Comparison of ENCODE assay signal across 1 cellular context in genomic region chr17:82236142-82236971, GRCh38.
TF ChIP-seq lines count a peak whose summit lies in the region.

No MANE protein-coding gene starts in this region.

TF ChIP-seq in HepG2, 621 proteins besides CTCF, POLR2A, EP300 and RAD21 (continued from another document and continues in another):
- TF ChIP-seq BATF2 (CRISPR knock-in tag; IDR thresholded peaks at IDR 0.05) = 0 out of 2 replicates have a peak, but pooled peaks have one; percentile 4
- TF ChIP-seq, protein P1, sequence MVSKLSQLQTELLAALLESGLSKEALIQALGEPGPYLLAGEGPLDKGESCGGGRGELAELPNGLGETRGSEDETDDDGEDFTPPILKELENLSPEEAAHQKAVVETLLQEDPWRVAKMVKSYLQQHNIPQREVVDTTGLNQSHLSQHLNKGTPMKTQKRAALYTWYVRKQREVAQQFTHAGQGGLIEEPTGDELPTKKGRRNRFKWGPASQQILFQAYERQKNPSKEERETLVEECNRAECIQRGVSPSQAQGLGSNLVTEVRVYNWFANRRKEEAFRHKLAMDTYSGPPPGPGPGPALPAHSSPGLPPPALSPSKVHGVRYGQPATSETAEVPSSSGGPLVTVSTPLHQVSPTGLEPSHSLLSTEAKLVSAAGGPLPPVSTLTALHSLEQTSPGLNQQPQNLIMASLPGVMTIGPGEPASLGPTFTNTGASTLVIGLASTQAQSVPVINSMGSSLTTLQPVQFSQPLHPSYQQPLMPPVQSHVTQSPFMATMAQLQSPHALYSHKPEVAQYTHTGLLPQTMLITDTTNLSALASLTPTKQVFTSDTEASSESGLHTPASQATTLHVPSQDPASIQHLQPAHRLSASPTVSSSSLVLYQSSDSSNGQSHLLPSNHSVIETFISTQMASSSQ (IDR thresholded peaks at IDR 0.05; ENCODE audit: low read depth) = no peak
- TF ChIP-seq, protein P1 (CRISPR knock-in tag; IDR thresholded peaks at IDR 0.05; ENCODE audit: borderline replicate concordance) = peak; percentile 79; the same call in 1 of the 2 replicates
- TF ChIP-seq SRY (CRISPR knock-in tag; IDR thresholded peaks at IDR 0.05) = peak; percentile 99
- TF ChIP-seq, protein P2, sequence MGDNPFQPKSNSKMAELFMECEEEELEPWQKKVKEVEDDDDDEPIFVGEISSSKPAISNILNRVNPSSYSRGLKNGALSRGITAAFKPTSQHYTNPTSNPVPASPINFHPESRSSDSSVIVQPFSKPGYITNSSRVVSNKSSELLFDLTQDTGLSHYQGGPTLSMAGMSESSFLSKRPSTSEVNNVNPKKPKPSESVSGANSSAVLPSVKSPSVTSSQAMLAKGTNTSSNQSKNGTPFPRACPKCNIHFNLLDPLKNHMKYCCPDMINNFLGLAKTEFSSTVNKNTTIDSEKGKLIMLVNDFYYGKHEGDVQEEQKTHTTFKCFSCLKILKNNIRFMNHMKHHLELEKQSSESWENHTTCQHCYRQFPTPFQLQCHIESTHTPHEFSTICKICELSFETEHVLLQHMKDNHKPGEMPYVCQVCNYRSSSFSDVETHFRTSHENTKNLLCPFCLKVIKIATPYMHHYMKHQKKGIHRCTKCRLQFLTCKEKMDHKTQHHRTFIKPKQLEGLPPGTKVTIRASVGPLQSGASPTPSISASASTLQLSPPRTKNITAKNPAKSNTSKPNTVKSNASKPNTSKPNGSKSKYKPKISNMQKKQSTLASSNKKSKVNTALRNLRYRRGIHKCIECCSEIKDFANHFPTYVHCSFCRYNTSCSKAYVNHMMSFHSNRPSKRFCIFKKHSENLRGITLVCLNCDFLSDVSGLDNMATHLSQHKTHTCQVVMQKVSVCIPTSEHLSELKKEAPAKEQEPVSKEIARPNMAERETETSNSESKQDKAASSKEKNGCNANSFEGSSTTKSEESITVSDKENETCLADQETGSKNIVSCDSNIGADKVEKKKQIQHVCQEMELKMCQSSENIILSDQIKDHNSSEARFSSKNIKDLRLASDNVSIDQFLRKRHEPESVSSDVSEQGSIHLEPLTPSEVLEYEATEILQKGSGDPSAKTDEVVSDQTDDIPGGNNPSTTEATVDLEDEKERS (CRISPR knock-in tag; IDR thresholded peaks at IDR 0.05) = peak; percentile 81
- TF ChIP-seq THAP7 (CRISPR knock-in tag; IDR thresholded peaks at IDR 0.05) = peak; percentile 97
- TF ChIP-seq RXRA (CRISPR knock-in tag; IDR thresholded peaks at IDR 0.05) = peak; percentile 89
- peak; percentile 99 for TF ChIP-seq ZMAT3 (CRISPR knock-in tag; conservative IDR thresholded peaks at IDR 0.05)
- peak; percentile 93 for TF ChIP-seq ZBTB44 (CRISPR knock-in tag; IDR thresholded peaks at IDR 0.05)
- 0 out of 2 replicates have a peak, but pooled peaks have one; percentile 24 for TF ChIP-seq TERF1 (CRISPR knock-in tag; IDR thresholded peaks at IDR 0.05)
- peak; percentile 91 for TF ChIP-seq ESRRA (CRISPR knock-in tag; IDR thresholded peaks at IDR 0.05; ENCODE audit: low read depth)
- peak; percentile 98 for TF ChIP-seq SNAPC5 (CRISPR knock-in tag; IDR thresholded peaks at IDR 0.05; ENCODE audit: borderline replicate concordance)
- TF ChIP-seq MLLT10 (CRISPR knock-in tag; IDR thresholded peaks at IDR 0.05) = peak; percentile 81; the same call in 1 of the 2 replicates
- TF ChIP-seq ZNF546 (CRISPR knock-in tag; conservative IDR thresholded peaks at IDR 0.05) = peak; percentile 98
- no peak for TF ChIP-seq IKZF1 (IDR thresholded peaks at IDR 0.05)
- TF ChIP-seq KLF11 (CRISPR knock-in tag; IDR thresholded peaks at IDR 0.05) = peak; percentile 91; the same call in 1 of the 2 replicates
- TF ChIP-seq, protein P3, sequence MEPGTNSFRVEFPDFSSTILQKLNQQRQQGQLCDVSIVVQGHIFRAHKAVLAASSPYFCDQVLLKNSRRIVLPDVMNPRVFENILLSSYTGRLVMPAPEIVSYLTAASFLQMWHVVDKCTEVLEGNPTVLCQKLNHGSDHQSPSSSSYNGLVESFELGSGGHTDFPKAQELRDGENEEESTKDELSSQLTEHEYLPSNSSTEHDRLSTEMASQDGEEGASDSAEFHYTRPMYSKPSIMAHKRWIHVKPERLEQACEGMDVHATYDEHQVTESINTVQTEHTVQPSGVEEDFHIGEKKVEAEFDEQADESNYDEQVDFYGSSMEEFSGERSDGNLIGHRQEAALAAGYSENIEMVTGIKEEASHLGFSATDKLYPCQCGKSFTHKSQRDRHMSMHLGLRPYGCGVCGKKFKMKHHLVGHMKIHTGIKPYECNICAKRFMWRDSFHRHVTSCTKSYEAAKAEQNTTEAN (CRISPR knock-in tag; conservative IDR thresholded peaks at IDR 0.05) = peak; percentile 98
- peak; percentile 96 for TF ChIP-seq ZNF552 (CRISPR knock-in tag; IDR thresholded peaks at IDR 0.05; ENCODE audit: borderline replicate concordance)
- peak; percentile 92; the same call in 1 of the 2 replicates for TF ChIP-seq ZNF136 (CRISPR knock-in tag; IDR thresholded peaks at IDR 0.05; ENCODE audit: low read depth)
- TF ChIP-seq, protein P4, sequence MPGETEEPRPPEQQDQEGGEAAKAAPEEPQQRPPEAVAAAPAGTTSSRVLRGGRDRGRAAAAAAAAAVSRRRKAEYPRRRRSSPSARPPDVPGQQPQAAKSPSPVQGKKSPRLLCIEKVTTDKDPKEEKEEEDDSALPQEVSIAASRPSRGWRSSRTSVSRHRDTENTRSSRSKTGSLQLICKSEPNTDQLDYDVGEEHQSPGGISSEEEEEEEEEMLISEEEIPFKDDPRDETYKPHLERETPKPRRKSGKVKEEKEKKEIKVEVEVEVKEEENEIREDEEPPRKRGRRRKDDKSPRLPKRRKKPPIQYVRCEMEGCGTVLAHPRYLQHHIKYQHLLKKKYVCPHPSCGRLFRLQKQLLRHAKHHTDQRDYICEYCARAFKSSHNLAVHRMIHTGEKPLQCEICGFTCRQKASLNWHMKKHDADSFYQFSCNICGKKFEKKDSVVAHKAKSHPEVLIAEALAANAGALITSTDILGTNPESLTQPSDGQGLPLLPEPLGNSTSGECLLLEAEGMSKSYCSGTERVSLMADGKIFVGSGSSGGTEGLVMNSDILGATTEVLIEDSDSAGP (CRISPR knock-in tag; IDR thresholded peaks at IDR 0.05; ENCODE audit: borderline replicate concordance) = peak; percentile 91
- TF ChIP-seq ZNF788 (CRISPR knock-in tag; IDR thresholded peaks at IDR 0.05; ENCODE audit: borderline replicate concordance) = peak; percentile 81; the same call in 1 of the 2 replicates
- TF ChIP-seq ZNF615 (CRISPR knock-in tag; IDR thresholded peaks at IDR 0.05; ENCODE audit: borderline replicate concordance) = peak; percentile 60; the same call in 1 of the 2 replicates
- TF ChIP-seq TIGD3 (CRISPR knock-in tag; IDR thresholded peaks at IDR 0.05; ENCODE audit: borderline replicate concordance) = peak; percentile 95
- TF ChIP-seq HIVEP1 (CRISPR knock-in tag; IDR thresholded peaks at IDR 0.05) = peak; percentile 100
- TF ChIP-seq ZNF264 (CRISPR knock-in tag; IDR thresholded peaks at IDR 0.05) = peak; percentile 99
- peak; percentile 88 for TF ChIP-seq KAT8 (CRISPR knock-in tag; IDR thresholded peaks at IDR 0.05)
- TF ChIP-seq ZMYM2 (CRISPR knock-in tag; IDR thresholded peaks at IDR 0.05) = peak; percentile 60; the same call in 1 of the 2 replicates
- peak; percentile 96 for TF ChIP-seq ZBTB7B (CRISPR knock-in tag; IDR thresholded peaks at IDR 0.05)
- peak; percentile 27; the same call in 1 of the 2 replicates for TF ChIP-seq ADNP (CRISPR knock-in tag; IDR thresholded peaks at IDR 0.05)
- peak; percentile 80 for TF ChIP-seq KDM2A (CRISPR knock-in tag; IDR thresholded peaks at IDR 0.05; ENCODE audit: borderline replicate concordance, low read depth)
- no peak for TF ChIP-seq POLR2AphosphoS5 (IDR thresholded peaks at IDR 0.05; ENCODE audit: low read depth, low read length)
- TF ChIP-seq ZNF780A (CRISPR knock-in tag; IDR thresholded peaks at IDR 0.05) = no peak; the same call in 1 of the 2 replicates
- peak; percentile 99 for TF ChIP-seq ZNF782 (CRISPR knock-in tag; IDR thresholded peaks at IDR 0.05; ENCODE audit: borderline replicate concordance)
- no peak for TF ChIP-seq ZNF747 (CRISPR knock-in tag; IDR thresholded peaks at IDR 0.05; ENCODE audit: borderline replicate concordance)
- peak; percentile 96 for TF ChIP-seq ZNF451 (CRISPR knock-in tag; IDR thresholded peaks at IDR 0.05)
- TF ChIP-seq, protein P5, sequence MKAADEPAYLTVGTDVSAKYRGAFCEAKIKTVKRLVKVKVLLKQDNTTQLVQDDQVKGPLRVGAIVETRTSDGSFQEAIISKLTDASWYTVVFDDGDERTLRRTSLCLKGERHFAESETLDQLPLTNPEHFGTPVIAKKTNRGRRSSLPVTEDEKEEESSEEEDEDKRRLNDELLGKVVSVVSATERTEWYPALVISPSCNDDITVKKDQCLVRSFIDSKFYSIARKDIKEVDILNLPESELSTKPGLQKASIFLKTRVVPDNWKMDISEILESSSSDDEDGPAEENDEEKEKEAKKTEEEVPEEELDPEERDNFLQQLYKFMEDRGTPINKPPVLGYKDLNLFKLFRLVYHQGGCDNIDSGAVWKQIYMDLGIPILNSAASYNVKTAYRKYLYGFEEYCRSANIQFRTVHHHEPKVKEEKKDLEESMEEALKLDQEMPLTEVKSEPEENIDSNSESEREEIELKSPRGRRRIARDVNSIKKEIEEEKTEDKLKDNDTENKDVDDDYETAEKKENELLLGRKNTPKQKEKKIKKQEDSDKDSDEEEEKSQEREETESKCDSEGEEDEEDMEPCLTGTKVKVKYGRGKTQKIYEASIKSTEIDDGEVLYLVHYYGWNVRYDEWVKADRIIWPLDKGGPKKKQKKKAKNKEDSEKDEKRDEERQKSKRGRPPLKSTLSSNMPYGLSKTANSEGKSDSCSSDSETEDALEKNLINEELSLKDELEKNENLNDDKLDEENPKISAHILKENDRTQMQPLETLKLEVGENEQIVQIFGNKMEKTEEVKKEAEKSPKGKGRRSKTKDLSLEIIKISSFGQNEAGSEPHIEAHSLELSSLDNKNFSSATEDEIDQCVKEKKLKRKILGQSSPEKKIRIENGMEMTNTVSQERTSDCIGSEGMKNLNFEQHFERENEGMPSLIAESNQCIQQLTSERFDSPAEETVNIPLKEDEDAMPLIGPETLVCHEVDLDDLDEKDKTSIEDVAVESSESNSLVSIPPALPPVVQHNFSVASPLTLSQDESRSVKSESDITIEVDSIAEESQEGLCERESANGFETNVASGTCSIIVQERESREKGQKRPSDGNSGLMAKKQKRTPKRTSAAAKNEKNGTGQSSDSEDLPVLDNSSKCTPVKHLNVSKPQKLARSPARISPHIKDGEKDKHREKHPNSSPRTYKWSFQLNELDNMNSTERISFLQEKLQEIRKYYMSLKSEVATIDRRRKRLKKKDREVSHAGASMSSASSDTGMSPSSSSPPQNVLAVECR (CRISPR knock-in tag; IDR thresholded peaks at IDR 0.05; ENCODE audit: borderline replicate concordance) = peak; percentile 96
- peak; percentile 49; the same call in 1 of the 2 replicates for TF ChIP-seq ZNF274 (CRISPR knock-in tag; IDR thresholded peaks at IDR 0.05)
- TF ChIP-seq, protein P6, sequence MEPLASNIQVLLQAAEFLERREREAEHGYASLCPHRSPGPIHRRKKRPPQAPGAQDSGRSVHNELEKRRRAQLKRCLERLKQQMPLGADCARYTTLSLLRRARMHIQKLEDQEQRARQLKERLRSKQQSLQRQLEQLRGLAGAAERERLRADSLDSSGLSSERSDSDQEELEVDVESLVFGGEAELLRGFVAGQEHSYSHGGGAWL (CRISPR knock-in tag; IDR thresholded peaks at IDR 0.05) = peak; percentile 94
